1 cellular context compared by ENCODE assay signal in the genomic region with DNA sequence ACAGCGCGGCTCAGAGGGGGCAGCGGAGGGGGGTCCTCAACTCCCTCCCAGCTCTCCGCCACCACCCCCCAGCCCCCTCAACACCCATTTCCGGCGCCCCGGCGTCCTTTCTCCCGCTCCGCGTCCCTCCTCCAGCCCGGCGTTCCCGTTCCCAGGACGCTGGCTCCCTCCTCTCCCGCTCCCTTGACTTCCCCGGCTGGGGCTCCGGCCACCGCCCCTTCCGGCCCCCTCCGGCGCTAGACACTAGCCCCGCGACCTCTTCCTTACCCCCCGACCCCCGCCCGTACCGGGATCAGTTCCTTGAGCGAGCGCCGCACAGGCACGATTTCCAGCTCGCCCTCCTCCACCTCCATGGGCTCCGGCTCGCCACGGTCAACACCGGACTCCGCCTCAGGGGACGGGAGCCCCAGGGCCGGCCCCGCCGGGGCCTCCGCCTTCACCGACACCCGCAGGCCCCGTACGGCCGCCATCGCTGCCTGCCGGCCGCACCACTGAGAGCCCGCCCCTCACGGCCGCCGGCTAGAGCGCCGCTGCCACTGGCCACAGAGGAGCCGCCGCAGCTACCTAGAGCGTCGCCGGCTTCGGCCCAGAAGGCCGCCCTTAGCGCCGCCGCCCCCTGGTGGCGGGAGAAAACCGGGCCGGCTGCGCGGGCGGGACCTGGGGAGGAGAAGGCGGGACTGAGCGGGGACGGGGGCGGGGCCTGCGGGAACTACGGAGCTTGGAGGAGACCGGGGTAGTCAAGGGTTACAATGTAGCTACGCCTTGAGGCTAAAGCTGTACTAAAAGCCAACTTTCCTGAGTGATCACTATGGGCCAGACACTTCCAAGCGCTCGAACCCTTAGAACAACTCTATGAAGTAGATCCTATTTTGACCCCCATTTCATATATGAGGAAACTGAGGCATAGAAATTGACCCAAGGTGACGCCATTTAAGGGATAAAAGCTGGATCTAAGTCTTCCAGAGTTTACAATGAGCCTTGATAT.
TF ChIP-seq lines count a peak whose summit lies in the region.

A gene with protein sequence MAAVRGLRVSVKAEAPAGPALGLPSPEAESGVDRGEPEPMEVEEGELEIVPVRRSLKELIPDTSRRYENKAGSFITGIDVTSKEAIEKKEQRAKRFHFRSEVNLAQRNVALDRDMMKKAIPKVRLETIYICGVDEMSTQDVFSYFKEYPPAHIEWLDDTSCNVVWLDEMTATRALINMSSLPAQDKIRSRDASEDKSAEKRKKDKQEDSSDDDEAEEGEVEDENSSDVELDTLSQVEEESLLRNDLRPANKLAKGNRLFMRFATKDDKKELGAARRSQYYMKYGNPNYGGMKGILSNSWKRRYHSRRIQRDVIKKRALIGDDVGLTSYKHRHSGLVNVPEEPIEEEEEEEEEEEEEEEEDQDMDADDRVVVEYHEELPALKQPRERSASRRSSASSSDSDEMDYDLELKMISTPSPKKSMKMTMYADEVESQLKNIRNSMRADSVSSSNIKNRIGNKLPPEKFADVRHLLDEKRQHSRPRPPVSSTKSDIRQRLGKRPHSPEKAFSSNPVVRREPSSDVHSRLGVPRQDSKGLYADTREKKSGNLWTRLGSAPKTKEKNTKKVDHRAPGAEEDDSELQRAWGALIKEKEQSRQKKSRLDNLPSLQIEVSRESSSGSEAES (minus strand): TSS at position 493 of the 985 bp plus-strand sequence. CDS start 23 bp downstream, at position 470.

TF ChIP-seq in HepG2, 621 proteins besides CTCF, POLR2A, EP300 and RAD21 (continued from another document and continues in another):
- TF ChIP-seq, protein P1, sequence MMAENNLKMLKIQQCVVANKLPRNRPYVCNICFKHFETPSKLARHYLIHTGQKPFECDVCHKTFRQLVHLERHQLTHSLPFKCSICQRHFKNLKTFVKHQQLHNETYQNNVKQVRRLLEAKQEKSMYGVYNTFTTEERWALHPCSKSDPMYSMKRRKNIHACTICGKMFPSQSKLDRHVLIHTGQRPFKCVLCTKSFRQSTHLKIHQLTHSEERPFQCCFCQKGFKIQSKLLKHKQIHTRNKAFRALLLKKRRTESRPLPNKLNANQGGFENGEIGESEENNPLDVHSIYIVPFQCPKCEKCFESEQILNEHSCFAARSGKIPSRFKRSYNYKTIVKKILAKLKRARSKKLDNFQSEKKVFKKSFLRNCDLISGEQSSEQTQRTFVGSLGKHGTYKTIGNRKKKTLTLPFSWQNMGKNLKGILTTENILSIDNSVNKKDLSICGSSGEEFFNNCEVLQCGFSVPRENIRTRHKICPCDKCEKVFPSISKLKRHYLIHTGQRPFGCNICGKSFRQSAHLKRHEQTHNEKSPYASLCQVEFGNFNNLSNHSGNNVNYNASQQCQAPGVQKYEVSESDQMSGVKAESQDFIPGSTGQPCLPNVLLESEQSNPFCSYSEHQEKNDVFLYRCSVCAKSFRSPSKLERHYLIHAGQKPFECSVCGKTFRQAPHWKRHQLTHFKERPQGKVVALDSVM (CRISPR knock-in tag; IDR thresholded peaks at IDR 0.05) = peak; percentile 73; the same call in 1 of the 2 replicates
- TF ChIP-seq NCOA5 (CRISPR knock-in tag; IDR thresholded peaks at IDR 0.05) (no peak), ZNF629 (CRISPR knock-in tag; conservative IDR thresholded peaks at IDR 0.05) (0 out of 2 replicates have a peak, but pooled peaks have one; percentile 7), ELF4 (CRISPR knock-in tag; IDR thresholded peaks at IDR 0.05; ENCODE audit: borderline replicate concordance) (no peak), NR3C1 (CRISPR knock-in tag; IDR thresholded peaks at IDR 0.05) (no peak), ZNF124 (CRISPR knock-in tag; IDR thresholded peaks at IDR 0.05) (no peak), ZNF44 (CRISPR knock-in tag; IDR thresholded peaks at IDR 0.05) (no peak), AFF4 (CRISPR knock-in tag; IDR thresholded peaks at IDR 0.05) (no peak), FOXC1 (CRISPR knock-in tag; IDR thresholded peaks at IDR 0.05; ENCODE audit: borderline replicate concordance) (no peak; the same call in 1 of the 2 replicates), ZNF850 (CRISPR knock-in tag; conservative IDR thresholded peaks at IDR 0.05) (no peak), ZNF556 (CRISPR knock-in tag; IDR thresholded peaks at IDR 0.05; ENCODE audit: borderline replicate concordance) (peak; percentile 96; the same call in 1 of the 2 replicates), TFAP4 (IDR thresholded peaks at IDR 0.05; ENCODE audit: borderline replicate concordance, low read depth) (peak; percentile 46; the same call in 1 of the 2 replicates), ZNF354B (CRISPR knock-in tag; IDR thresholded peaks at IDR 0.05) (peak; percentile 48; the same call in 1 of the 2 replicates), ARNT (IDR thresholded peaks at IDR 0.05) (no peak), ZNF317 (CRISPR knock-in tag; IDR thresholded peaks at IDR 0.05) (0 out of 2 replicates have a peak, but pooled peaks have one; percentile 37), ZNF530 (CRISPR knock-in tag; IDR thresholded peaks at IDR 0.05; ENCODE audit: low read depth) (no peak), MYC (CRISPR knock-in tag; IDR thresholded peaks at IDR 0.05; ENCODE audit: borderline replicate concordance) (peak; percentile 59; the same call in 1 of the 2 replicates), ZBED4 (CRISPR knock-in tag; IDR thresholded peaks at IDR 0.05; ENCODE audit: borderline replicate concordance) (peak; percentile 97), SRF (IDR thresholded peaks at IDR 0.05; ENCODE audit: low read depth, low read length) (no peak), ZNF724P (CRISPR knock-in tag; IDR thresholded peaks at IDR 0.05; ENCODE audit: borderline replicate concordance) (no peak), MEIS1 (CRISPR knock-in tag; IDR thresholded peaks at IDR 0.05; ENCODE audit: borderline replicate concordance) (0 out of 2 replicates have a peak, but pooled peaks have one; percentile 29), GTF3A (CRISPR knock-in tag; conservative IDR thresholded peaks at IDR 0.05) (no peak; the same call in 1 of the 2 replicates), CREB3 (CRISPR knock-in tag; IDR thresholded peaks at IDR 0.05) (no peak), NFE2 (CRISPR knock-in tag; IDR thresholded peaks at IDR 0.05) (no peak), ZNF101 (CRISPR knock-in tag; IDR thresholded peaks at IDR 0.05; ENCODE audit: borderline replicate concordance, low read depth) (peak; percentile 40; the same call in 1 of the 2 replicates), ZNF260 (CRISPR knock-in tag; IDR thresholded peaks at IDR 0.05; ENCODE audit: borderline replicate concordance, low read depth) (no peak), IRX3 (CRISPR knock-in tag; IDR thresholded peaks at IDR 0.05; ENCODE audit: borderline replicate concordance, low read depth) (peak; percentile 88; the same call in 1 of the 2 replicates), ZNF562 (CRISPR knock-in tag; IDR thresholded peaks at IDR 0.05; ENCODE audit: borderline replicate concordance) (no peak), NFYC (CRISPR knock-in tag; IDR thresholded peaks at IDR 0.05) (0 out of 2 replicates have a peak, but pooled peaks have one; percentile 20), ZNF160 (CRISPR knock-in tag; IDR thresholded peaks at IDR 0.05) (peak; percentile 91), NCOA2 (CRISPR knock-in tag; IDR thresholded peaks at IDR 0.05) (peak; percentile 45; the same call in 1 of the 2 replicates), ZNF713 (CRISPR knock-in tag; IDR thresholded peaks at IDR 0.05) (0 out of 2 replicates have a peak, but pooled peaks have one; percentile 72), IKZF1 (IDR thresholded peaks at IDR 0.05) (no peak)
- TF ChIP-seq, protein P2, sequence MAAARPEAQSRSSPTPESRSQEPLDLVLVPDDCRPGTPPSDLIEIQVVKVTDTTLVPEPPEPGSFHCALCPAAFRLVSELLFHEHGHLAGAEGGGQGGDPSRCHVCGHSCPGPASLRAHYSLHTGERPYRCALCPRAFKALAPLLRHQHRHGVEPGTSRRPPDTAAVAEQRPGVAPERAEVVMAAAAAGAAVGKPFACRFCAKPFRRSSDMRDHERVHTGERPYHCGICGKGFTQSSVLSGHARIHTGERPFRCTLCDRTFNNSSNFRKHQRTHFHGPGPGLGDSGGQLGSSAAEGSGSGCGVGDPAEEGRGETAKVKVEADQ (CRISPR knock-in tag; IDR thresholded peaks at IDR 0.05; ENCODE audit: borderline replicate concordance) = no peak; the same call in 1 of the 2 replicates
- TF ChIP-seq, protein P3, sequence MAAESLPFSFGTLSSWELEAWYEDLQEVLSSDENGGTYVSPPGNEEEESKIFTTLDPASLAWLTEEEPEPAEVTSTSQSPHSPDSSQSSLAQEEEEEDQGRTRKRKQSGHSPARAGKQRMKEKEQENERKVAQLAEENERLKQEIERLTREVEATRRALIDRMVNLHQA (CRISPR knock-in tag; IDR thresholded peaks at IDR 0.05) = no peak
- TF ChIP-seq, protein P4, sequence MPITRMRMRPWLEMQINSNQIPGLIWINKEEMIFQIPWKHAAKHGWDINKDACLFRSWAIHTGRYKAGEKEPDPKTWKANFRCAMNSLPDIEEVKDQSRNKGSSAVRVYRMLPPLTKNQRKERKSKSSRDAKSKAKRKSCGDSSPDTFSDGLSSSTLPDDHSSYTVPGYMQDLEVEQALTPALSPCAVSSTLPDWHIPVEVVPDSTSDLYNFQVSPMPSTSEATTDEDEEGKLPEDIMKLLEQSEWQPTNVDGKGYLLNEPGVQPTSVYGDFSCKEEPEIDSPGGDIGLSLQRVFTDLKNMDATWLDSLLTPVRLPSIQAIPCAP (CRISPR knock-in tag; IDR thresholded peaks at IDR 0.05; ENCODE audit: low read depth) = no peak
- TF ChIP-seq, protein P5, sequence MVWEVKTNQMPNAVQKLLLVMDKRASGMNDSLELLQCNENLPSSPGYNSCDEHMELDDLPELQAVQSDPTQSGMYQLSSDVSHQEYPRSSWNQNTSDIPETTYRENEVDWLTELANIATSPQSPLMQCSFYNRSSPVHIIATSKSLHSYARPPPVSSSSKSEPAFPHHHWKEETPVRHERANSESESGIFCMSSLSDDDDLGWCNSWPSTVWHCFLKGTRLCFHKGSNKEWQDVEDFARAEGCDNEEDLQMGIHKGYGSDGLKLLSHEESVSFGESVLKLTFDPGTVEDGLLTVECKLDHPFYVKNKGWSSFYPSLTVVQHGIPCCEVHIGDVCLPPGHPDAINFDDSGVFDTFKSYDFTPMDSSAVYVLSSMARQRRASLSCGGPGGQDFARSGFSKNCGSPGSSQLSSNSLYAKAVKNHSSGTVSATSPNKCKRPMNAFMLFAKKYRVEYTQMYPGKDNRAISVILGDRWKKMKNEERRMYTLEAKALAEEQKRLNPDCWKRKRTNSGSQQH (CRISPR knock-in tag; IDR thresholded peaks at IDR 0.05; ENCODE audit: low read depth) = peak; percentile 87; the same call in 1 of the 2 replicates
